Comparison of ENCODE assay signal across 10 cellular contexts in the genomic region with DNA sequence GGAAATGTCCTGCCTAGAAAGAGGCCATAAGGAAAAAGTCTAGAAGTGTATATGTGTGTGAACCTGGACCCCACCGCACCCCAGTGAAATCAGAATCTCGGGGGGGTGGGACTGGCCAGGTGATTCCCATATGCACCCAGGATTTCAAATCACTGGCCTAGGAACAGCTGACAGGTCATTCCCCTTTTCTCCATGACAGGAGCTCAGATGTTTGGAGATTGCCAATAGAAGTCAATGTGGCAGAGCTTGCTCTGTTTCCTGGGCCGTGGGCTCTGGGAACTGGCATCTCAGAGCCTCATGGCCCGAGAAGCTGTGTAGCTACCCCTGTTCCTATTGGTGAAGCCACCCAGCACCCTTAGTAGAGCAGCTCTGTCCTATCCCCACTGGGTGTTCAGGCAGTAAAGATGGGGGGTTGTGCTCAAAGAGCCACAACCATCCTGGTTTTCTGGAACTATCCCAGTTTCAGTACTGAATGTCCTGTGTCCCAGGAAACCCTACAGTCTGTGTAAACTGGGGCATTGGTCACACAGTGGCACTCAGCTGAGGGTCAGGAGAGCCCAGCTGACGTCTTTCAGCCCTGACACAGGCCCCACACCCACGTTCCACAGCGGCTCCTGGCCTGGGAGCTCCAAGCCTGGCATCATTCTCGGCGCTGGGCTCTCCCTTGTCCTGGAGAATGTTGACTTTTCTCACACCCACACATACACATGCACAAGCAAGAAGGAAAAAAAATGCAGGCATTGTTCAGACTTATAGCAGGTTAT. TPM values are rescaled to one million over a fixed set of nuclear protein-coding genes. Genes with fewer than 3 reads are reported as not detected.
A peak's percentile ranks its signal among the peaks of the same experiment; 100 is the strongest.
DNase-seq lines count a peak whose midpoint lies in the region; ATAC-seq and TF ChIP-seq lines count a peak whose summit lies in the region.
"Had no signal": no experiment of that assay in that cellular context is flagged by ENCODE, and none has a peak within 500 bp of the region (broad histone marks: within the 10 kb centered on the region; RNA-seq: fewer than 3 reads in every experiment).

No MANE protein-coding gene starts in this region.

- H3K4me3 ChIP-seq in BLaER1, result no peak overlapping the region
- no peak overlapping the region for H3K4me3 ChIP-seq in gastroesophageal sphincter

- H3K36me3 ChIP-seq in BLaER1, result no peaks in the 10 kb centered on the region
- H3K36me3 ChIP-seq in gastroesophageal sphincter, result no peaks in the 10 kb centered on the region

- H3K4me1 ChIP-seq in BLaER1 (peaks cover 40% of the 10 kb centered on the region), gastroesophageal sphincter (peaks cover 0 to 23% (median 0%) of the 10 kb centered on the region in 3 donors)

- no peaks in the 10 kb centered on the region for H3K27me3 ChIP-seq in BLaER1
- no peaks in the 10 kb centered on the region for H3K27me3 ChIP-seq in gastroesophageal sphincter

- TF ChIP-seq CTCF in gastroesophageal sphincter (IDR thresholded peaks at IDR 0.05), result no peak
- no peak for TF ChIP-seq CTCF in mesothelial cell of epicardium (IDR thresholded peaks at IDR 0.05; ENCODE audit: unreplicated experiment)
- TF ChIP-seq CTCF in glutamatergic neuron (IDR thresholded peaks at IDR 0.05; ENCODE audit: partially characterized antibody, unreplicated experiment), result no peak

- H3K4me1 Mint-ChIP-seq in mesothelial cell of epicardium, result peaks cover 19% of the 10 kb centered on the region
- H3K4me1 Mint-ChIP-seq in glutamatergic neuron (ENCODE audit: low read depth, unreplicated experiment), result peaks cover 4% of the 10 kb centered on the region

- no peak for TF ChIP-seq POLR2A in gastroesophageal sphincter (IDR thresholded peaks at IDR 0.05)

- H3K36me3 Mint-ChIP-seq in mesothelial cell of epicardium (no peaks in the 10 kb centered on the region), glutamatergic neuron (ENCODE audit: unreplicated experiment) (no peaks in the 10 kb centered on the region)

- DNase-seq in pons (ENCODE audit: low spot score) (peak; percentile 45), AG08395 (ENCODE audit: low spot score) (no peak), mesothelial cell of epicardium (ENCODE audit: low spot score in 2 of 2, unreplicated experiment in 2 of 2) (no peak), glutamatergic neuron (no peak)
- DNase-seq: GOT3 had no signal

- no peaks in the 10 kb centered on the region for H3K9me3 ChIP-seq in BLaER1
- H3K9me3 ChIP-seq in gastroesophageal sphincter, result no peaks in the 10 kb centered on the region

- 54 to 71% (median 63%) methylated on average over 9 of the region's 9 CpGs for WGBS in adipose tissue, 3 donors
- 66 to 67% methylated on average over 3 to 5 of the region's 9 CpGs for WGBS in gastroesophageal sphincter (ENCODE audit: low coverage in 1 of 2), 2 donors

- peak overlapping the region; percentile 90 for H3K4me2 ChIP-seq in BLaER1

- H3K27me3 Mint-ChIP-seq in mesothelial cell of epicardium (ENCODE audit: low read depth), result peaks cover 4% of the 10 kb centered on the region
- H3K27me3 Mint-ChIP-seq in glutamatergic neuron (ENCODE audit: unreplicated experiment), result peaks cover 1% of the 10 kb centered on the region

- H3K27ac Mint-ChIP-seq in mesothelial cell of epicardium (no peak overlapping the region), glutamatergic neuron (ENCODE audit: unreplicated experiment) (no peak overlapping the region)

- H4K20me1 ChIP-seq in BLaER1, result no peaks in the 10 kb centered on the region

- H3K27ac ChIP-seq in BLaER1 (peak overlapping the region; percentile 46; the same call in 1 of the 2 replicates), adipose tissue (ENCODE audit: low read depth, low read length) (peak overlapping the region; percentile 57), gastroesophageal sphincter (peak overlapping the region in 3 of 4 donors; percentile 53 to 72 (median 70))

- no peak for ATAC-seq in gastroesophageal sphincter
- ATAC-seq in HG03571 (IDR thresholded peaks at IDR 0.05; ENCODE audit: unreplicated experiment), result no peak

- H3K4me3 Mint-ChIP-seq in mesothelial cell of epicardium, result no peak overlapping the region
- H3K4me3 Mint-ChIP-seq in glutamatergic neuron (ENCODE audit: unreplicated experiment), result no peak overlapping the region

- H3K9me3 Mint-ChIP-seq in mesothelial cell of epicardium (no peaks in the 10 kb centered on the region), glutamatergic neuron (ENCODE audit: unreplicated experiment) (peaks cover 1% of the 10 kb centered on the region)

- no peak overlapping the region for H3K9ac ChIP-seq in BLaER1

- no peak for TF ChIP-seq EP300 in gastroesophageal sphincter (IDR thresholded peaks at IDR 0.05)

RNA-seq across cellular contexts. Expression of a gene that starts 18.9 kb away (rescaled TPM):
- polyA plus RNA-seq in adipose tissue, result 1 to 10 TPM; 1.2 to 4.7 (median 2.3) TPM
- 1 to 10 TPM in 1 of 4 donors, under 1 TPM in 1, not detected in 2; 0.54 to 3.1 TPM for total RNA-seq in gastroesophageal sphincter
- 0.43 TPM in 1 of 3 replicates, not detected in the others for total RNA-seq in mesothelial cell of epicardium
- total RNA-seq in glutamatergic neuron (ENCODE audit: unreplicated experiment), result not detected

RNA-seq across cellular contexts. Expression of a gene that starts 40.8 kb away (rescaled TPM):
- polyA plus RNA-seq in adipose tissue, result 10 to 100 TPM; 10.2 to 57.5 (median 29.5) TPM
- 10 to 100 TPM; 34.5 to 79.5 (median 59.6) TPM for total RNA-seq in gastroesophageal sphincter
- 12.6 to 13.8 TPM (median 12.7 TPM) in 3 replicates for total RNA-seq in mesothelial cell of epicardium
- total RNA-seq in glutamatergic neuron (ENCODE audit: unreplicated experiment), result 9.0 TPM
- total RNA-seq: activated CD8-positive, alpha-beta memory T cell treated with anti-CD3 and anti-CD28 coated beads for 36 hours had no signal

RNA-seq across cellular contexts. Expression of a gene that starts 45.0 kb away (rescaled TPM):
- 1 to 10 TPM in 2 of 3 donors, not detected in 1; 1.7 to 2.4 TPM for polyA plus RNA-seq in adipose tissue
- total RNA-seq in gastroesophageal sphincter, result not detected
- total RNA-seq in mesothelial cell of epicardium, result not detected in 3 replicates
- total RNA-seq in glutamatergic neuron (ENCODE audit: unreplicated experiment), result not detected
- total RNA-seq: activated CD8-positive, alpha-beta memory T cell treated with anti-CD3 and anti-CD28 coated beads for 36 hours had no signal
